In genomic region chr11:57667715-57668466, GRCh38 we compare ENCODE assay signal across 8 cellular contexts. TPM values are rescaled to one million over a fixed set of nuclear protein-coding genes. Genes with fewer than 3 reads are reported as not detected.
DNase-seq lines count a peak whose midpoint lies in the region; ATAC-seq and TF ChIP-seq lines count a peak whose summit lies in the region.

TSS of gene ZDHHC5 (plus strand) at chr11:57668114. CDS start at chr11:57673091, 4,977 bp downstream.

- peak within 1 kb of the TSS; percentile 100 for H3K27ac ChIP-seq in BLaER1
- H3K27ac ChIP-seq in coronary artery, result peak within 1 kb of the TSS; percentile 87 to 97

- H3K9ac ChIP-seq in BLaER1, result peak within 1 kb of the TSS; percentile 99

- peaks cover 25% of the 10 kb centered on the region for H3K36me3 Mint-ChIP-seq in activated CD4-positive, alpha-beta T cell treated with anti-CD3 and anti-CD28 coated beads, Interleukin-2, amount 10 ng/mL, durations not matched to agents 24 days and 14 days (ENCODE audit: low read depth)

- H3K4me1 Mint-ChIP-seq in activated CD4-positive, alpha-beta T cell treated with anti-CD3 and anti-CD28 coated beads, Interleukin-2, amount 10 ng/mL, durations not matched to agents 24 days and 14 days, result peaks cover 35% of the 10 kb centered on the region

- peaks cover 30% of the 10 kb centered on the region for H3K36me3 ChIP-seq in BLaER1

- H3K4me2 ChIP-seq in BLaER1, result peak within 1 kb of the TSS; percentile 93

- H3K4me1 ChIP-seq in BLaER1, result peaks cover 28% of the 10 kb centered on the region

- no peaks in the 10 kb centered on the region for H3K9me3 ChIP-seq in BLaER1

- peak; percentile 88 for DNase-seq in GM19240 (ENCODE audit: insufficient read length, low spot score)
- peak; percentile 99 for DNase-seq in NCI-H526 treated with DMSO at 0.1 percent for 48 hours (lab: John Stamatoyannopoulos, UW)
- peak; percentile 100 for DNase-seq in activated CD4-positive, alpha-beta T cell treated with anti-CD3 and anti-CD28 coated beads, Interleukin-2, amount 10 ng/mL, durations not matched to agents 24 days and 14 days
- peak; percentile 100 for DNase-seq in coronary artery (ENCODE audit: low spot score)
- DNase-seq in left kidney (ENCODE audit: low read depth, low spot score), result peak; percentile 100
- DNase-seq in stimulated activated CD4-positive, alpha-beta T cell treated with anti-CD3 and anti-CD28 coated beads, Interleukin-2, amount 100 ng/mL, for 24 hours, result peak; percentile 98 to 99

- no peaks in the 10 kb centered on the region for H3K9me3 Mint-ChIP-seq in activated CD4-positive, alpha-beta T cell treated with anti-CD3 and anti-CD28 coated beads, Interleukin-2, amount 10 ng/mL, durations not matched to agents 24 days and 14 days

- intact Hi-C loops in activated CD4-positive, alpha-beta T cell treated with anti-CD3 and anti-CD28 coated beads, Interleukin-2, amount 10 ng/mL, durations not matched to agents 24 days and 14 days (cut with micrococcal nuclease), result loop anchor here (1.0 to 10.0 kb wide), 11 partner anchors 11 to 1474 kb away; partner anchors contain the start of genes CLP1, FAM111A, MED19 and P2RX3

- H4K20me1 ChIP-seq in BLaER1, result peaks cover 47% of the 10 kb centered on the region

- H3K4me3 Mint-ChIP-seq in activated CD4-positive, alpha-beta T cell treated with anti-CD3 and anti-CD28 coated beads, Interleukin-2, amount 10 ng/mL, durations not matched to agents 24 days and 14 days, result peak within 1 kb of the TSS; percentile 86

- H3K27ac Mint-ChIP-seq in activated CD4-positive, alpha-beta T cell treated with anti-CD3 and anti-CD28 coated beads, Interleukin-2, amount 10 ng/mL, durations not matched to agents 24 days and 14 days, result peak within 1 kb of the TSS; percentile 97

- no peaks in the 10 kb centered on the region for H3K27me3 ChIP-seq in BLaER1

- H3K4me3 ChIP-seq in BLaER1 (peak within 1 kb of the TSS; percentile 94), coronary artery (peak within 1 kb of the TSS; percentile 87)

- no peaks in the 10 kb centered on the region for H3K27me3 Mint-ChIP-seq in activated CD4-positive, alpha-beta T cell treated with anti-CD3 and anti-CD28 coated beads, Interleukin-2, amount 10 ng/mL, durations not matched to agents 24 days and 14 days

- peak; percentile 80 for ATAC-seq in HG03460 (IDR thresholded peaks at IDR 0.05; ENCODE audit: unreplicated experiment)

- peak; percentile 23 for TF ChIP-seq CTCF in coronary artery (IDR thresholded peaks at IDR 0.05)

RNA-seq across cellular contexts. Expression of gene ZDHHC5, which starts in this region (rescaled TPM):
- total RNA-seq in activated CD4-positive, alpha-beta T cell treated with anti-CD3 and anti-CD28 coated beads, Interleukin-2, amount 10 ng/mL, durations not matched to agents 24 days and 14 days, result 78.4 and 80.9 TPM in 2 replicates

Comparison
In these comparisons a context has a peak if more than half of its experiments do, and no peak if none do; other contexts are left out.
1. Peak in every context shown above with its lines: DNase-seq, ATAC-seq, H3K4me3 ChIP-seq and H3K27ac ChIP-seq.